Comparison of ENCODE assay signal across 8 cellular contexts in genomic region chr18:5294618-5295230, GRCh38. TPM values are rescaled to one million over a fixed set of nuclear protein-coding genes. Genes with fewer than 3 reads are reported as not detected.
DNase-seq lines count a peak whose midpoint lies in the region; ATAC-seq and TF ChIP-seq lines count a peak whose summit lies in the region.

No MANE protein-coding gene starts in this region.

- peaks cover 13% of the 10 kb centered on the region for H3K36me3 ChIP-seq in effector memory CD4-positive, alpha-beta T cell (ENCODE audit: control insufficient read depth, insufficient read depth, low read length)

- H3K36me3 Mint-ChIP-seq in activated CD8-positive, alpha-beta T cell treated with anti-CD3 and anti-CD28 coated beads for 36 hours (ENCODE audit: low read depth) = peaks cover 38% of the 10 kb centered on the region

- CTCF ChIA-PET in activated CD8-positive, alpha-beta T cell treated with anti-CD3 and anti-CD28 coated beads for 36 hours (lab: Charles Lee) = interaction anchor here (0.6 to 2.1 kb wide), 3 partner anchors 8 to 57 kb away, joined by 3 to 16 read pairs (median 6); no protein-coding TSS in a partner anchor

- H3K27me3 Mint-ChIP-seq in activated CD8-positive, alpha-beta T cell treated with anti-CD3 and anti-CD28 coated beads for 36 hours = no peaks in the 10 kb centered on the region

- POLR2A ChIA-PET in activated CD8-positive, alpha-beta T cell treated with anti-CD3 and anti-CD28 coated beads for 36 hours (lab: Charles Lee) = interaction anchor here (0.5 to 5.0 kb wide), 11 partner anchors 8 to 135 kb away, joined by 3 to 101 read pairs (median 5); no protein-coding TSS in a partner anchor

- H3K4me1 Mint-ChIP-seq in activated CD8-positive, alpha-beta T cell treated with anti-CD3 and anti-CD28 coated beads for 36 hours (ENCODE audit: low read depth) = peaks cover 31% of the 10 kb centered on the region

- TF ChIP-seq CTCF in activated CD8-positive, alpha-beta T cell treated with anti-CD3 and anti-CD28 coated beads for 36 hours (IDR thresholded peaks at IDR 0.05) = no peak

- peak overlapping the region; percentile 91 for H3K27ac Mint-ChIP-seq in activated CD8-positive, alpha-beta T cell treated with anti-CD3 and anti-CD28 coated beads for 36 hours

- H3K4me3 Mint-ChIP-seq in activated CD8-positive, alpha-beta T cell treated with anti-CD3 and anti-CD28 coated beads for 36 hours = peak overlapping the region; percentile 83

- H3K4me3 ChIP-seq in effector memory CD4-positive, alpha-beta T cell (ENCODE audit: insufficient read depth, low read depth, low read length, poor library complexity, severe bottlenecking) = peak overlapping the region; percentile 70

- H3K4me1 ChIP-seq in effector memory CD4-positive, alpha-beta T cell (ENCODE audit: control insufficient read depth, insufficient read depth, low read length, poor library complexity, severe bottlenecking) = peaks cover 17% of the 10 kb centered on the region

- peak; percentile 9 for ATAC-seq in HG03045 (IDR thresholded peaks at IDR 0.05; ENCODE audit: unreplicated experiment)
- peak; percentile 5 for ATAC-seq in activated CD8-positive, alpha-beta T cell treated with anti-CD3 and anti-CD28 coated beads for 36 hours

- no peaks in the 10 kb centered on the region for H3K9me3 ChIP-seq in effector memory CD4-positive, alpha-beta T cell (ENCODE audit: control insufficient read depth, low read length)

- H3K27me3 ChIP-seq in effector memory CD4-positive, alpha-beta T cell (replicated peaks; ENCODE audit: control insufficient read depth, insufficient read depth, low read length, poor library complexity, severe bottlenecking) = no peaks in the 10 kb centered on the region

- H3K27ac ChIP-seq in effector memory CD4-positive, alpha-beta T cell (ENCODE audit: insufficient read depth, low read length, poor library complexity, severe bottlenecking) = peak overlapping the region; percentile 77

- intact Hi-C loops in activated CD8-positive, alpha-beta T cell treated with anti-CD3 and anti-CD28 coated beads for 36 hours (cut with micrococcal nuclease) = loop anchor here (2.0 to 10.0 kb wide), 2 partner anchors 56 to 220 kb away; no protein-coding TSS in a partner anchor

- H3K9me3 Mint-ChIP-seq in activated CD8-positive, alpha-beta T cell treated with anti-CD3 and anti-CD28 coated beads for 36 hours = no peaks in the 10 kb centered on the region

- DNase-seq in NCI-H524 (lab: John Stamatoyannopoulos, UW) = peak; percentile 47 to 66
- no peak for DNase-seq in NCI-H524 treated with DMSO at 0.1 percent for 48 hours (lab: John Stamatoyannopoulos, UW)
- peak; percentile 26 to 60 for DNase-seq in NCI-H526 (lab: John Stamatoyannopoulos, UW)
- DNase-seq in activated CD8-positive, alpha-beta T cell treated with anti-CD3 and anti-CD28 coated beads for 36 hours = peak; percentile 52
- DNase-seq in effector memory CD4-positive, alpha-beta T cell = peak; percentile 45 to 65 (median 60)
- peak; percentile 24 for DNase-seq in middle frontal gyrus (ENCODE audit: extremely low spot score, low spot score)
- peak; percentile 24 to 31 for DNase-seq in stimulated activated CD8-positive, alpha-beta memory T cell treated with anti-CD3 and anti-CD28 coated beads, Interleukin-4, amount 100 ng/mL, for 4 hours (ENCODE audit: low read depth in 2 of 2, low spot score in 1 of 2)

RNA-seq across cellular contexts. Expression of gene ZBTB14, which starts 0.8 kb away (rescaled TPM):
- 10 to 100 TPM; 23.9 to 25.5 TPM for total RNA-seq in activated CD8-positive, alpha-beta T cell treated with anti-CD3 and anti-CD28 coated beads for 36 hours
